ENCODE assay signal across 11 cellular contexts in the genomic region with DNA sequence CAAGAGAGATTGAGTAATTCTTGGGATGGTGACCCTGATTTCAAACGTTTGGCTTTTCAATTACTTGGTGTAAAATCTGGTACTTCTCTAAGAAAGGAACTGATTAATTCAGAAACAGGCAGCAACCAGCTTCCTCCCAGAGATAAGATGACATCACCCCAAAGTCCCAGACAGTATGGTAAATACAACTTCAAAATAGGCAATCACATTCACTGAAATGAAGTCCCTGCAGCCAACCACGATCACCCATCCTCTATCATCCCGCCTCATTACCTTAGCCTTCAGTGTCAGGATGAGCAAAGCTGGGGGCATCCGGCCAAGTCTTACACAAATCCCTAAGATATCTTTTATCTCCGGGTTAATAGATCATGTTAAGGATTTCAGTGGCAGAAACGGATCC. TPM values are rescaled to one million over a fixed set of nuclear protein-coding genes. Genes with fewer than 3 reads are reported as not detected.
DNase-seq lines count a peak whose midpoint lies in the region; ATAC-seq, FAIRE-seq and TF ChIP-seq lines count a peak whose summit lies in the region.
"Had no signal": no experiment of that assay in that cellular context is flagged by ENCODE, and none has a peak within 500 bp of the region (broad histone marks: within the 10 kb centered on the region; RNA-seq: fewer than 3 reads in every experiment).

No MANE protein-coding gene starts in this region.

- no peak for TF ChIP-seq RAD21 in IMR-90 (IDR thresholded peaks at IDR 0.05; ENCODE audit: low read length)

- 0 out of 3 replicates have a peak overlapping the region, but pooled peaks have one; percentile 8 for H2BK15ac ChIP-seq in IMR-90 (ENCODE audit: low read depth, low read length)

- peak overlapping the region; percentile 79 for H2AFZ ChIP-seq in IMR-90 (replicated peaks; ENCODE audit: low read length, poor library complexity)
- no peak overlapping the region for H2AFZ ChIP-seq in Karpas-422 (ENCODE audit: low read length)

- no TSS peak for BruUV-seq in IMR-90 (replicated peaks; lab: Mats Ljungman, UMichigan)

- H2AK5ac ChIP-seq in IMR-90 (ENCODE audit: low read depth, low read length) = peak overlapping the region; percentile 10; the same call in 1 of the 2 replicates

- peak overlapping the region; percentile 69; the same call in 1 of the 2 replicates for H2BK20ac ChIP-seq in IMR-90 (ENCODE audit: low read depth, low read length)

- no peak for TF ChIP-seq CTCF in IMR-90 (conservative IDR thresholded peaks at IDR 0.05; ENCODE audit: low read depth, low read length)
- no peak for TF ChIP-seq CTCF in bronchial epithelial cell (IDR thresholded peaks at IDR 0.05; ENCODE audit: insufficient read depth, low read length, severe bottlenecking)

- peaks cover 14% of the 10 kb centered on the region for H3K9me1 ChIP-seq in IMR-90 (ENCODE audit: insufficient read depth, low read length)

- no peak overlapping the region for H2BK5ac ChIP-seq in IMR-90 (ENCODE audit: low read depth, low read length, poor library complexity, severe bottlenecking)

- in situ Hi-C loops in IMR-90 (cut with MboI; ENCODE audit: low sequenced_read_pairs) = no loop called here

- H3K9me3 ChIP-seq in IMR-90 (ENCODE audit: control insufficient read depth, insufficient read depth, low read length) = peaks cover 5% of the 10 kb centered on the region; the same call in 1 of the 2 replicates
- H3K9me3 ChIP-seq in Karpas-422 (ENCODE audit: low read length) = no peaks in the 10 kb centered on the region; the same call in 1 of the 2 replicates

- no peaks in the 10 kb centered on the region for H3K36me3 ChIP-seq in IMR-90 (ENCODE audit: control insufficient read depth, insufficient read depth, low read length)
- no peaks in the 10 kb centered on the region for H3K36me3 ChIP-seq in bronchial epithelial cell (ENCODE audit: control insufficient read depth, insufficient read depth, low read length)
- no peaks in the 10 kb centered on the region for H3K36me3 ChIP-seq in Karpas-422 (ENCODE audit: insufficient read depth, low read length)
- H3K36me3 ChIP-seq: left ventricle myocardium inferior had no signal

- H3K18ac ChIP-seq in IMR-90 (ENCODE audit: low read depth, low read length) = no peak overlapping the region

- DNase-seq in SKM-1 treated with dmso at 0.1 percent for 144 hours (lab: John Stamatoyannopoulos, UW; ENCODE audit: unreplicated experiment) (peak; percentile 6), SKM-1 (lab: John Stamatoyannopoulos, UW; ENCODE audit: unreplicated experiment) (no peak), IMR-90 (peak; percentile 82), bronchial epithelial cell (ENCODE audit: low read depth) (peak; percentile 79), pons (ENCODE audit: low spot score) (peak; percentile 56), Karpas-422 (no peak), activated gamma-delta T cell (lab: John Stamatoyannopoulos, UW) (no peak)
- DNase-seq: activated CD4-positive, alpha-beta T cell treated with anti-CD3 and anti-CD28 coated beads, Interleukin-2, amount 10 ng/mL, durations not matched to agents 7 days and 5 days; left ventricle myocardium inferior; retina had no signal

- H3K27ac ChIP-seq in IMR-90 (ENCODE audit: insufficient read depth, low read length) (no peak overlapping the region), Karpas-422 (ENCODE audit: low read length) (no peak overlapping the region)
- H3K27ac ChIP-seq: left ventricle myocardium inferior had no signal

- H3K79me1 ChIP-seq in IMR-90 (ENCODE audit: low read depth in 1 of 2, low read length in 2 of 2) = no peaks in the 10 kb centered on the region; a peak in 1 of 4 replicates

- no peaks in the 10 kb centered on the region for H3K79me2 ChIP-seq in Karpas-422 (ENCODE audit: low read length)

- H4K5ac ChIP-seq in IMR-90 (ENCODE audit: low read depth, low read length) = no peak overlapping the region

- H4K8ac ChIP-seq in IMR-90 (ENCODE audit: low read depth in 2 of 2, low read length in 2 of 2) = no peak overlapping the region; a peak in 1 of 4 replicates

- no peaks in the 10 kb centered on the region for H3K9me2 ChIP-seq in Karpas-422 (replicated peaks; ENCODE audit: insufficient read depth, low read length)

- H3K23ac ChIP-seq in IMR-90 (ENCODE audit: low read depth, low read length) = no peak overlapping the region

- no peak overlapping the region for H3K56ac ChIP-seq in IMR-90 (ENCODE audit: extremely low read depth, insufficient read depth, low read length)

- POLR2A ChIA-PET in IMR-90 (lab: Charles Lee; ENCODE audit: unreplicated experiment) = interaction anchor here (0.6 kb wide), 1 partner anchor 957 kb away, joined by 6 read pairs; no protein-coding TSS in a partner anchor

- H3K4me2 ChIP-seq in IMR-90 (ENCODE audit: low read depth, low read length) (no peak overlapping the region), Karpas-422 (ENCODE audit: low read depth, low read length, poor library complexity, severe bottlenecking) (no peak overlapping the region)

- H4K20me1 ChIP-seq in IMR-90 (ENCODE audit: insufficient read depth, low read length) (no peaks in the 10 kb centered on the region), Karpas-422 (ENCODE audit: insufficient read depth, low read depth, low read length) (no peaks in the 10 kb centered on the region)

- dilution Hi-C loops in IMR-90 (cut with HindIII; ENCODE audit: low sequenced_read_pairs, unreplicated experiment) = no loop called here

- intact Hi-C loops in IMR-90 (cut with micrococcal nuclease) = no loop called here

- H3K4ac ChIP-seq in IMR-90 (ENCODE audit: low read depth, low read length) = peak overlapping the region; percentile 50; the same call in 1 of the 2 replicates

- H3K27me3 ChIP-seq in IMR-90 (ENCODE audit: control insufficient read depth, insufficient read depth, low read length) = no peaks in the 10 kb centered on the region
- no peaks in the 10 kb centered on the region for H3K27me3 ChIP-seq in bronchial epithelial cell (ENCODE audit: control insufficient read depth, insufficient read depth, low read length)
- H3K27me3 ChIP-seq in Karpas-422 (ENCODE audit: low read length) = peaks cover 2% of the 10 kb centered on the region; the same call in 1 of the 2 replicates

- ATAC-seq in IMR-90 (ENCODE audit: low read depth) (peak; percentile 57), GM18511 (IDR thresholded peaks at IDR 0.05; ENCODE audit: unreplicated experiment) (no peak)

- H3K4me1 ChIP-seq in IMR-90 (ENCODE audit: control insufficient read depth, insufficient read depth, low read length) = peaks cover 15% of the 10 kb centered on the region
- peaks cover 7% of the 10 kb centered on the region for H3K4me1 ChIP-seq in Karpas-422 (ENCODE audit: low read length)
- H3K4me1 ChIP-seq: left ventricle myocardium inferior had no signal

- H3K14ac ChIP-seq in IMR-90 (replicated peaks; ENCODE audit: low read depth, low read length) = 0 out of 2 replicates have a peak overlapping the region, but pooled peaks have one; percentile 79

- no peak for TF ChIP-seq POLR2A in IMR-90 (IDR thresholded peaks at IDR 0.05; ENCODE audit: low read depth, low read length)

- no peak overlapping the region for H3K9ac ChIP-seq in IMR-90 (ENCODE audit: low read depth, low read length)
- H3K9ac ChIP-seq in Karpas-422 (ENCODE audit: low read length) = no peak overlapping the region

- CTCF ChIA-PET in IMR-90 (lab: Yijun Ruan, JAX) = interaction anchor here (1.3 kb wide), 1 partner anchor 9 kb away, joined by 4 read pairs; no protein-coding TSS in a partner anchor

- H3K4me3 ChIP-seq in IMR-90 (ENCODE audit: insufficient read depth, low read depth, low read length) (no peak overlapping the region), bronchial epithelial cell (ENCODE audit: low read depth, low read length) (no peak overlapping the region), Karpas-422 (ENCODE audit: low read length) (no peak overlapping the region)
- H3K4me3 ChIP-seq: left ventricle myocardium inferior had no signal

- H2BK120ac ChIP-seq in IMR-90 (ENCODE audit: low read depth, low read length) = peak overlapping the region; percentile 79; the same call in 1 of the 2 replicates

- no peak overlapping the region for H4K91ac ChIP-seq in IMR-90 (ENCODE audit: insufficient read depth, low read depth, low read length)

- no CpG with 5 or more reads among the region's 6 CpGs for WGBS in IMR-90 (ENCODE audit: extremely low coverage in 2 of 2, insufficient read length in 1 of 2), 2 experiments

- FAIRE-seq in bronchial epithelial cell (lab: Jason Lieb, UNC) = no peak

- H2AK9ac ChIP-seq in IMR-90 (replicated peaks; ENCODE audit: low read depth, low read length, poor library complexity) = no peak overlapping the region

TF ChIP-seq in IMR-90, 13 proteins besides CTCF, POLR2A, EP300 and RAD21:
- TF ChIP-seq FOS (IDR thresholded peaks at IDR 0.05; ENCODE audit: low read depth, low read length) (no peak), CEBPB (IDR thresholded peaks at IDR 0.05; ENCODE audit: low read depth, low read length) (peak; percentile 31; the same call in 1 of the 2 replicates), RCOR1 (IDR thresholded peaks at IDR 0.05; ENCODE audit: insufficient replicate concordance, low read length) (no peak)

RNA-seq across cellular contexts. Expression of a gene that starts 26.4 kb away (rescaled TPM):
- total RNA-seq in IMR-90 (2012; rRNA removed) (16.7 and 56.5 TPM in 2 replicates), bronchial epithelial cell (10.4 and 11.8 TPM in 2 replicates)
- 34.5 and 45.0 TPM in 2 replicates for polyA plus RNA-seq in IMR-90 (2012; rRNA removed)
- polyA plus RNA-seq in IMR-90 (2012; cell fraction: cytosol; rRNA removed) = 33.2 and 58.6 TPM in 2 replicates
- polyA plus RNA-seq in IMR-90 (2012; cell fraction: nucleus; rRNA removed; ENCODE audit: low replicate concordance) = 85.5 and 137 TPM in 2 replicates
- 19.2 and 20.5 TPM in 2 replicates for total RNA-seq in Karpas-422 (2014; rRNA removed; shearing (Covaris generic); ENCODE audit: low replicate concordance)

Comparison
In these comparisons a context has a peak if more than half of its experiments do, and no peak if none do; other contexts are left out.
1. DNase-seq: peak in SKM-1 treated with dmso at 0.1 percent for 144 hours (single experiment), IMR-90 (single experiment), bronchial epithelial cell (single experiment) and pons (single experiment); none in SKM-1 (single experiment), Karpas-422 (single experiment) and activated gamma-delta T cell (single experiment).